ENCODE assay signal across 27 cellular contexts in genomic region chr18:37012452-37012851, GRCh38.
"Had no signal": no experiment of that assay in that cellular context is flagged by ENCODE, and none has a peak within 500 bp of the region (broad histone marks: within the 10 kb centered on the region; RNA-seq: fewer than 3 reads in every experiment).

No MANE protein-coding gene starts in this region.

- H3K4me3 ChIP-seq: adrenal gland, body of pancreas, esophagus squamous epithelium, gastroesophageal sphincter had no signal

- H3K27ac ChIP-seq: adrenal gland, body of pancreas, epithelial cell of prostate, esophagus squamous epithelium, gastroesophageal sphincter had no signal

- DNase-seq: activated CD4-positive, alpha-beta memory T cell treated with anti-CD3 and anti-CD28 coated beads for 36 hours; activated CD4-positive, alpha-beta T cell treated with anti-CD3 and anti-CD28 coated beads for 36 hours; activated CD4-positive, alpha-beta T cell treated with anti-CD3 and anti-CD28 coated beads, Interleukin-2, amount 10 ng/mL, durations not matched to agents 24 days and 14 days; activated CD4-positive, CD25-positive, alpha-beta regulatory T cell; activated CD4-positive, CD25-positive, alpha-beta regulatory T cell treated with anti-CD3 and anti-CD28 coated beads, Interleukin-2, amount 50 U/mL, for 72 hours; activated CD8-positive, alpha-beta memory T cell treated with anti-CD3 and anti-CD28 coated beads, Interleukin-2, amount 10 ng/mL, durations not matched to agents 7 days and 5 days; activated CD8-positive, alpha-beta memory T cell treated with anti-CD3 and anti-CD28 coated beads, Interleukin-2, amount 50 U/mL, for 4 hours; activated CD8-positive, alpha-beta T cell treated with anti-CD3 and anti-CD28 coated beads, Interleukin-2, amount 10 ng/mL, durations not matched to agents 7 days and 5 days; activated effector memory CD4-positive, alpha-beta T cell treated with anti-CD3 and anti-CD28 coated beads, Interleukin-2, amount 50 U/mL, for 16 hours; activated naive CD4-positive, alpha-beta T cell treated with anti-CD3 and anti-CD28 coated beads for 36 hours; activated naive CD8-positive, alpha-beta T cell treated with anti-CD3 and anti-CD28 coated beads for 36 hours; activated naive CD8-positive, alpha-beta T cell treated with anti-CD3 and anti-CD28 coated beads, Interleukin-2, amount 50 U/mL, for 24 hours; activated T-cell treated with anti-CD3 and anti-CD28 coated beads, Interleukin-2, amount 50 U/mL, for 1 hour; activated T-cell treated with anti-CD3 and anti-CD28 coated beads, Interleukin-2, amount 50 U/mL, for 48 hours; adrenal gland; amygdala; aorta; body of pancreas; caudate nucleus; cortex of kidney; effector CD8-positive, alpha-beta T cell; esophagus squamous epithelium; foreskin melanocyte; head of caudate nucleus; T-helper 2 cell had no signal

- H3K9me3 ChIP-seq: adrenal gland had no signal

- H3K4me1 ChIP-seq: adrenal gland, body of pancreas, esophagus squamous epithelium, gastroesophageal sphincter had no signal

- H3K36me3 ChIP-seq: adrenal gland, esophagus squamous epithelium, gastroesophageal sphincter had no signal

- H3K27me3 ChIP-seq: adrenal gland, body of pancreas, esophagus squamous epithelium, gastroesophageal sphincter had no signal

- ATAC-seq: activated CD4-positive, alpha-beta T cell treated with anti-CD3 and anti-CD28 coated beads for 36 hours; activated CD8-positive, alpha-beta memory T cell treated with anti-CD3 and anti-CD28 coated beads, Interleukin-2, amount 10 ng/mL, durations not matched to agents 7 days and 5 days; activated CD8-positive, alpha-beta T cell treated with anti-CD3 and anti-CD28 coated beads, Interleukin-2, amount 10 ng/mL, durations not matched to agents 7 days and 5 days; activated naive CD8-positive, alpha-beta T cell treated with anti-CD3 and anti-CD28 coated beads, Interleukin-2, amount 50 U/mL, for 24 hours; body of pancreas; gastroesophageal sphincter had no signal
